ENCODE assay signal across 8 cellular contexts in the genomic region with DNA sequence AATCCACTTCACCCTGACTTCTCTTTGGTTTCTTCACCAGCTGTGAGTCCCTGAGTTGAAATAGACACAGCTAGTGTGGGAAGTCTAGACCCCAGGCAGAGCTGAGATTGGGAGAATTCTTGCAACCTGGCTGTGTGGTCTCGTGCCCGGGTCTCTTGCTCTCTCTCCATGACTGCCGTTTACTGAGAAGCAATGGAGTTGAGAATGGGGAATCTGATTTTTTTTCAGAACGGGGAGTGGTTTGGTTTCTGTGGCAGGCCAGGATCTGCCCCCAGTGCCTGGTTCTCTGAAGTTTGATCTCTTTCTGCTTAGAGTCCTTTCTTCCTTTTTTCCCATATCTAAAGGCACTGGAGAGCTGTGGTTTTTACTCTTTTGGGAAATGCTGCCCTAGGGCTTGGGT. TPM values are rescaled to one million over a fixed set of nuclear protein-coding genes. Genes with fewer than 3 reads are reported as not detected.
DNase-seq lines count a peak whose midpoint lies in the region; ATAC-seq and TF ChIP-seq lines count a peak whose summit lies in the region.

No MANE protein-coding gene starts in this region.

- no peak for TF ChIP-seq POLR2A in suprapubic skin (IDR thresholded peaks at IDR 0.05)

- H3K27me3 ChIP-seq in suprapubic skin = no peaks in the 10 kb centered on the region

- no peak for ATAC-seq in activated T-cell treated with anti-CD3 and anti-CD28 coated beads, Interleukin-2, amount 50 U/mL, for 72 hours (replicated peaks in 1 of 2)
- ATAC-seq in HG02973 (IDR thresholded peaks at IDR 0.05; ENCODE audit: unreplicated experiment) (no peak), GM18858 (IDR thresholded peaks at IDR 0.05; ENCODE audit: unreplicated experiment) (no peak)

- peak overlapping the region; percentile 79 for H3K4me3 ChIP-seq in suprapubic skin

- H3K4me1 ChIP-seq in suprapubic skin = peaks cover 44% of the 10 kb centered on the region

- no peak for DNase-seq in activated T-cell treated with anti-CD3 and anti-CD28 coated beads, Interleukin-2, amount 50 U/mL, for 72 hours
- no peak for DNase-seq in activated T-cell treated with anti-CD3 and anti-CD28 coated beads, Interleukin-2, amount 50 U/mL, for 48 hours
- peak; percentile 48 for DNase-seq in activated CD8-positive, alpha-beta memory T cell treated with anti-CD3 and anti-CD28 coated beads, Interleukin-2, amount 50 U/mL, for 48 hours
- DNase-seq in immature natural killer cell = no peak
- DNase-seq in suprapubic skin (ENCODE audit: low spot score in 2 of 2) = peak in 1 of 2 donors; percentile 31
- no peak for DNase-seq in posterior cingulate gyrus

- peak overlapping the region; percentile 89 for H3K27ac ChIP-seq in suprapubic skin

- H3K27me3 Mint-ChIP-seq in activated T-cell treated with anti-CD3 and anti-CD28 coated beads, Interleukin-2, amount 50 U/mL, for 72 hours (ENCODE audit: low read depth) = no peaks in the 10 kb centered on the region
- H3K27me3 Mint-ChIP-seq in immature natural killer cell (ENCODE audit: low read depth in 3 of 3) = peaks cover 2 to 8% (median 3%) of the 10 kb centered on the region in 3 donors

- H3K36me3 Mint-ChIP-seq in activated T-cell treated with anti-CD3 and anti-CD28 coated beads, Interleukin-2, amount 50 U/mL, for 72 hours (ENCODE audit: insufficient read depth in 2 of 2) = peaks cover 0 to 2% of the 10 kb centered on the region in 2 donors
- H3K36me3 Mint-ChIP-seq in immature natural killer cell = peaks cover 0 to 8% (median 3%) of the 10 kb centered on the region in 3 donors

- intact Hi-C loops in posterior cingulate gyrus (cut with DNase I) = loop anchor here (2.0 kb wide), 1 partner anchor 49 kb away; no protein-coding TSS in a partner anchor

- no peaks in the 10 kb centered on the region for H3K9me3 Mint-ChIP-seq in activated T-cell treated with anti-CD3 and anti-CD28 coated beads, Interleukin-2, amount 50 U/mL, for 72 hours
- H3K9me3 Mint-ChIP-seq in immature natural killer cell = no peaks in the 10 kb centered on the region

- H3K4me3 Mint-ChIP-seq in activated T-cell treated with anti-CD3 and anti-CD28 coated beads, Interleukin-2, amount 50 U/mL, for 72 hours = peak overlapping the region; percentile 94 to 97
- H3K4me3 Mint-ChIP-seq in immature natural killer cell = peak overlapping the region; percentile 94 to 97 (median 94)

- TF ChIP-seq EP300 in suprapubic skin (IDR thresholded peaks at IDR 0.05) = no peak

- peaks cover 31% of the 10 kb centered on the region for H3K4me1 Mint-ChIP-seq in activated T-cell treated with anti-CD3 and anti-CD28 coated beads, Interleukin-2, amount 50 U/mL, for 72 hours (ENCODE audit: low read depth)
- peaks cover 30 to 32% of the 10 kb centered on the region in 2 donors for H3K4me1 Mint-ChIP-seq in immature natural killer cell

- TF ChIP-seq CTCF in suprapubic skin (IDR thresholded peaks at IDR 0.05) = no peak

- peak overlapping the region; percentile 87 for H3K27ac Mint-ChIP-seq in activated T-cell treated with anti-CD3 and anti-CD28 coated beads, Interleukin-2, amount 50 U/mL, for 72 hours
- H3K27ac Mint-ChIP-seq in immature natural killer cell = peak overlapping the region; percentile 39 to 98 (median 94)

- 12% methylated on average over 4 of the region's 4 CpGs for WGBS in suprapubic skin

- H3K36me3 ChIP-seq in suprapubic skin = peaks cover 5% of the 10 kb centered on the region

- no peaks in the 10 kb centered on the region for H3K9me3 ChIP-seq in suprapubic skin

RNA-seq across cellular contexts. Expression of gene SIDT2, which starts 1.5 kb away (rescaled TPM):
- total RNA-seq in activated T-cell treated with anti-CD3 and anti-CD28 coated beads, Interleukin-2, amount 50 U/mL, for 72 hours = 10 to 100 TPM; 32.0 to 40.3 TPM
- 1 to 10 TPM; 1.6 to 4.7 (median 1.7) TPM for polyA plus RNA-seq in immature natural killer cell
- total RNA-seq in suprapubic skin = 100 to 1,000 TPM in 1 of 4 donors, 10 to 100 TPM in 3; 42.6 to 130 (median 74.7) TPM

RNA-seq across cellular contexts. Expression of gene TAGLN, which starts 19.1 kb away (rescaled TPM):
- 1 to 10 TPM; 7.2 to 8.9 TPM for total RNA-seq in activated T-cell treated with anti-CD3 and anti-CD28 coated beads, Interleukin-2, amount 50 U/mL, for 72 hours
- under 1 TPM; 0.08 to 0.40 (median 0.09) TPM for polyA plus RNA-seq in immature natural killer cell
- 100 to 1,000 TPM; 190 to 216 (median 199) TPM for total RNA-seq in suprapubic skin

RNA-seq across cellular contexts. Expression of gene PAFAH1B2, which starts 35.9 kb away (rescaled TPM):
- total RNA-seq in activated T-cell treated with anti-CD3 and anti-CD28 coated beads, Interleukin-2, amount 50 U/mL, for 72 hours = 10 to 100 TPM; 56.7 to 64.3 TPM
- 10 to 100 TPM; 16.0 to 23.7 (median 17.5) TPM for polyA plus RNA-seq in immature natural killer cell
- 10 to 100 TPM; 58.0 to 67.5 (median 63.3) TPM for total RNA-seq in suprapubic skin

RNA-seq across cellular contexts. Expression of gene PCSK7, which starts 51.9 kb away (rescaled TPM):
- 100 to 1,000 TPM; 139 to 147 TPM for total RNA-seq in activated T-cell treated with anti-CD3 and anti-CD28 coated beads, Interleukin-2, amount 50 U/mL, for 72 hours
- polyA plus RNA-seq in immature natural killer cell = 10 to 100 TPM; 32.8 to 96.3 (median 38.8) TPM
- total RNA-seq in suprapubic skin = 100 to 1,000 TPM in 1 of 4 donors, 10 to 100 TPM in 3; 56.7 to 113 (median 73.3) TPM

RNA-seq across cellular contexts. Expression of gene RNF214, which starts 52.5 kb away (rescaled TPM):
- 10 to 100 TPM; 30.7 to 33.5 TPM for total RNA-seq in activated T-cell treated with anti-CD3 and anti-CD28 coated beads, Interleukin-2, amount 50 U/mL, for 72 hours
- 1 to 10 TPM; 5.3 to 9.8 (median 8.9) TPM for polyA plus RNA-seq in immature natural killer cell
- 10 to 100 TPM in 3 of 4 donors, 1 to 10 TPM in 1; 6.7 to 22.9 (median 12.2) TPM for total RNA-seq in suprapubic skin

Comparison
In these comparisons a context has a peak if more than half of its experiments do, and no peak if none do; other contexts are left out.
1. RNA of gene TAGLN, which starts 19.1 kb away (total RNA-seq): 190 to 216 TPM in suprapubic skin; 7.2 to 8.9 TPM in activated T-cell treated with anti-CD3 and anti-CD28 coated beads, Interleukin-2, amount 50 U/mL, for 72 hours; every median in the first group is over 10 times any median in the second.